In the genomic region with DNA sequence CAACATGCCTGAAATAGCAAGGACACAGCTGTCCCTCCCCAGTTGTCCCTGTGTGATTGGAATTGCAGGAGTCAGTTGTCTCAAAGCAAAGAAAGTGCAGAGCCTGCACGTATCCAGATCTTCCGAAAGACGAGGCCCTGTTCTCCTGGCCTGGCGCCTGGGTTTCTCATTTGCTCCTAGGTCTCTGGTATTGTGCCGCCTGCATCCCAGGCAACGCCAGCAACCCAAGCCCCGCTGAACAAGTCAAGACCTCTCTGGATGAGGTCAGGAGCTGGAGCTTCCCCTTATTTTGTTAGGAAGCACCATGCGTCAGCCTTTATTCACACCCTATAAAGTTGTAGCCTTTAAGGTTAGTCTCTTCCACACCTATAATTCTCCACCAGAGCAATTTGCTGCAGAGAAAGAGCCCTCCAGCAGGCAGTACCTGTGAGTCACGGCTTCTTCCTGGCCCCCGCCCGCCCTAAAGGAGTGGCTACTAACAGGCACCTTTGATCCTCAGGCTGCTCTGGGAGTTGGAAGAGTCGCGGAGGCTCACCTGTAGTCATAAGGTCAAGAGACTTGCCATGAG, we compare ENCODE assay signal across 1 cellular context.
TF ChIP-seq lines count a peak whose summit lies in the region.

No MANE protein-coding gene starts in this region.

TF ChIP-seq in HepG2, 621 proteins besides CTCF, POLR2A, EP300 and RAD21 (continued from another document and continues in another):
- no peak for TF ChIP-seq IKZF4 (CRISPR knock-in tag; IDR thresholded peaks at IDR 0.05; ENCODE audit: borderline replicate concordance, low read depth, not compliant biosample characterization)
- peak; percentile 67; the same call in 1 of the 2 replicates for TF ChIP-seq SP5 (CRISPR knock-in tag; IDR thresholded peaks at IDR 0.05; ENCODE audit: borderline replicate concordance, low read depth)
- TF ChIP-seq TCF7 (IDR thresholded peaks at IDR 0.05; ENCODE audit: low read depth): peak; percentile 54; the same call in 1 of the 2 replicates
- TF ChIP-seq PITX1 (CRISPR knock-in tag; IDR thresholded peaks at IDR 0.05): no peak
- TF ChIP-seq ZNF354B (CRISPR knock-in tag; IDR thresholded peaks at IDR 0.05): no peak
- TF ChIP-seq HHEX (CRISPR knock-in tag; IDR thresholded peaks at IDR 0.05): no peak
- TF ChIP-seq DZIP1 (CRISPR knock-in tag; IDR thresholded peaks at IDR 0.05): no peak
- no peak for TF ChIP-seq ZNF124 (CRISPR knock-in tag; IDR thresholded peaks at IDR 0.05)
- TF ChIP-seq ZSCAN31 (CRISPR knock-in tag; IDR thresholded peaks at IDR 0.05; ENCODE audit: low read depth): no peak
- no peak for TF ChIP-seq ZBTB42 (CRISPR knock-in tag; IDR thresholded peaks at IDR 0.05)
- TF ChIP-seq RFX5 (IDR thresholded peaks at IDR 0.05; ENCODE audit: low read depth, low read length): no peak
- peak; percentile 51 for TF ChIP-seq ZNF687 (CRISPR knock-in tag; IDR thresholded peaks at IDR 0.05)
- TF ChIP-seq CC2D1A (CRISPR knock-in tag; IDR thresholded peaks at IDR 0.05): no peak
- TF ChIP-seq HNRNPK (IDR thresholded peaks at IDR 0.05; ENCODE audit: low read depth, low read length, poor library complexity, severe bottlenecking): no peak
- TF ChIP-seq ASH2L (IDR thresholded peaks at IDR 0.05; ENCODE audit: insufficient read length, low read depth, low read length): peak; percentile 12
- TF ChIP-seq BCL3 (CRISPR knock-in tag; IDR thresholded peaks at IDR 0.05): no peak; the same call in 1 of the 2 replicates
- no peak for TF ChIP-seq ZFP1 (CRISPR knock-in tag; IDR thresholded peaks at IDR 0.05)
- TF ChIP-seq, protein P1, sequence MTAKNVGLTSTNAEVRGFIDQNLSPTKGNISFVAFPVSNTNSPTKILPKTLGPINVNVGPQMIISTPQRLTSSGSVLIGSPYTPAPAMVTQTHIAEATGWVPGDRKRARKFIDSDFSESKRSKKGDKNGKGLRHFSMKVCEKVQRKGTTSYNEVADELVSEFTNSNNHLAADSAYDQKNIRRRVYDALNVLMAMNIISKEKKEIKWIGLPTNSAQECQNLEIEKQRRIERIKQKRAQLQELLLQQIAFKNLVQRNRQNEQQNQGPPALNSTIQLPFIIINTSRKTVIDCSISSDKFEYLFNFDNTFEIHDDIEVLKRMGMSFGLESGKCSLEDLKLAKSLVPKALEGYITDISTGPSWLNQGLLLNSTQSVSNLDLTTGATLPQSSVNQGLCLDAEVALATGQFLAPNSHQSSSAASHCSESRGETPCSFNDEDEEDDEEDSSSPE (CRISPR knock-in tag; IDR thresholded peaks at IDR 0.05): no peak
- TF ChIP-seq PRPF4 (IDR thresholded peaks at IDR 0.05; ENCODE audit: low read depth, low read length, poor library complexity, severe bottlenecking): no peak
- TF ChIP-seq, protein P2, sequence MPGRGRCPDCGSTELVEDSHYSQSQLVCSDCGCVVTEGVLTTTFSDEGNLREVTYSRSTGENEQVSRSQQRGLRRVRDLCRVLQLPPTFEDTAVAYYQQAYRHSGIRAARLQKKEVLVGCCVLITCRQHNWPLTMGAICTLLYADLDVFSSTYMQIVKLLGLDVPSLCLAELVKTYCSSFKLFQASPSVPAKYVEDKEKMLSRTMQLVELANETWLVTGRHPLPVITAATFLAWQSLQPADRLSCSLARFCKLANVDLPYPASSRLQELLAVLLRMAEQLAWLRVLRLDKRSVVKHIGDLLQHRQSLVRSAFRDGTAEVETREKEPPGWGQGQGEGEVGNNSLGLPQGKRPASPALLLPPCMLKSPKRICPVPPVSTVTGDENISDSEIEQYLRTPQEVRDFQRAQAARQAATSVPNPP (CRISPR knock-in tag; IDR thresholded peaks at IDR 0.05): no peak
- no peak for TF ChIP-seq ISX (CRISPR knock-in tag; conservative IDR thresholded peaks at IDR 0.05)
- 0 out of 2 replicates have a peak, but pooled peaks have one; percentile 11 for TF ChIP-seq ISL2 (CRISPR knock-in tag; IDR thresholded peaks at IDR 0.05)
- no peak for TF ChIP-seq ZNF704 (CRISPR knock-in tag; IDR thresholded peaks at IDR 0.05; ENCODE audit: borderline replicate concordance)
- TF ChIP-seq, protein P3, sequence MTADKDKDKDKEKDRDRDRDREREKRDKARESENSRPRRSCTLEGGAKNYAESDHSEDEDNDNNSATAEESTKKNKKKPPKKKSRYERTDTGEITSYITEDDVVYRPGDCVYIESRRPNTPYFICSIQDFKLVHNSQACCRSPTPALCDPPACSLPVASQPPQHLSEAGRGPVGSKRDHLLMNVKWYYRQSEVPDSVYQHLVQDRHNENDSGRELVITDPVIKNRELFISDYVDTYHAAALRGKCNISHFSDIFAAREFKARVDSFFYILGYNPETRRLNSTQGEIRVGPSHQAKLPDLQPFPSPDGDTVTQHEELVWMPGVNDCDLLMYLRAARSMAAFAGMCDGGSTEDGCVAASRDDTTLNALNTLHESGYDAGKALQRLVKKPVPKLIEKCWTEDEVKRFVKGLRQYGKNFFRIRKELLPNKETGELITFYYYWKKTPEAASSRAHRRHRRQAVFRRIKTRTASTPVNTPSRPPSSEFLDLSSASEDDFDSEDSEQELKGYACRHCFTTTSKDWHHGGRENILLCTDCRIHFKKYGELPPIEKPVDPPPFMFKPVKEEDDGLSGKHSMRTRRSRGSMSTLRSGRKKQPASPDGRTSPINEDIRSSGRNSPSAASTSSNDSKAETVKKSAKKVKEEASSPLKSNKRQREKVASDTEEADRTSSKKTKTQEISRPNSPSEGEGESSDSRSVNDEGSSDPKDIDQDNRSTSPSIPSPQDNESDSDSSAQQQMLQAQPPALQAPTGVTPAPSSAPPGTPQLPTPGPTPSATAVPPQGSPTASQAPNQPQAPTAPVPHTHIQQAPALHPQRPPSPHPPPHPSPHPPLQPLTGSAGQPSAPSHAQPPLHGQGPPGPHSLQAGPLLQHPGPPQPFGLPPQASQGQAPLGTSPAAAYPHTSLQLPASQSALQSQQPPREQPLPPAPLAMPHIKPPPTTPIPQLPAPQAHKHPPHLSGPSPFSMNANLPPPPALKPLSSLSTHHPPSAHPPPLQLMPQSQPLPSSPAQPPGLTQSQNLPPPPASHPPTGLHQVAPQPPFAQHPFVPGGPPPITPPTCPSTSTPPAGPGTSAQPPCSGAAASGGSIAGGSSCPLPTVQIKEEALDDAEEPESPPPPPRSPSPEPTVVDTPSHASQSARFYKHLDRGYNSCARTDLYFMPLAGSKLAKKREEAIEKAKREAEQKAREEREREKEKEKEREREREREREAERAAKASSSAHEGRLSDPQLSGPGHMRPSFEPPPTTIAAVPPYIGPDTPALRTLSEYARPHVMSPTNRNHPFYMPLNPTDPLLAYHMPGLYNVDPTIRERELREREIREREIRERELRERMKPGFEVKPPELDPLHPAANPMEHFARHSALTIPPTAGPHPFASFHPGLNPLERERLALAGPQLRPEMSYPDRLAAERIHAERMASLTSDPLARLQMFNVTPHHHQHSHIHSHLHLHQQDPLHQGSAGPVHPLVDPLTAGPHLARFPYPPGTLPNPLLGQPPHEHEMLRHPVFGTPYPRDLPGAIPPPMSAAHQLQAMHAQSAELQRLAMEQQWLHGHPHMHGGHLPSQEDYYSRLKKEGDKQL (CRISPR knock-in tag; IDR thresholded peaks at IDR 0.05; ENCODE audit: low read depth): no peak
- TF ChIP-seq CEBPZ (IDR thresholded peaks at IDR 0.05; ENCODE audit: low read length): no peak
- no peak for TF ChIP-seq GLI4 (CRISPR knock-in tag; IDR thresholded peaks at IDR 0.05; ENCODE audit: borderline replicate concordance)
- no peak for TF ChIP-seq NFRKB (IDR thresholded peaks at IDR 0.05)
- TF ChIP-seq IRF1 (CRISPR knock-in tag; IDR thresholded peaks at IDR 0.05; ENCODE audit: low read depth): no peak
- TF ChIP-seq REXO4 (CRISPR knock-in tag; IDR thresholded peaks at IDR 0.05; ENCODE audit: borderline replicate concordance): no peak
- TF ChIP-seq ZNF264 (CRISPR knock-in tag; IDR thresholded peaks at IDR 0.05): no peak
- no peak for TF ChIP-seq ZNF121 (CRISPR knock-in tag; IDR thresholded peaks at IDR 0.05)
